Comparison of ENCODE assay signal across 28 cellular contexts in genomic region chr1:187838335-187839293, GRCh38.
A peak's percentile ranks its signal among the peaks of the same experiment; 100 is the strongest.
DNase-seq lines count a peak whose midpoint lies in the region; TF ChIP-seq lines count a peak whose summit lies in the region.
"Had no signal": no experiment of that assay in that cellular context is flagged by ENCODE, and none has a peak within 500 bp of the region (broad histone marks: within the 10 kb centered on the region; RNA-seq: fewer than 3 reads in every experiment).

No MANE protein-coding gene starts in this region.

- no peaks in the 10 kb centered on the region for H3K36me3 ChIP-seq in ovary
- H3K36me3 ChIP-seq: BLaER1, heart right ventricle, lower lobe of right lung, pancreas, thoracic aorta, vagina had no signal

- H3K9me3 ChIP-seq in ovary = no peaks in the 10 kb centered on the region
- H3K9me3 ChIP-seq: body of pancreas, lower lobe of right lung, pancreas, thoracic aorta, vagina had no signal

- TF ChIP-seq POLR2A in ovary (IDR thresholded peaks at IDR 0.05) = no peak

- TF ChIP-seq EP300 in ovary (IDR thresholded peaks at IDR 0.05) = no peak

- DNase-seq in COLO829 (ENCODE audit: low spot score) (peak; percentile 18), NCI-H146 treated with DMSO at 0.1 percent for 48 hours (lab: John Stamatoyannopoulos, UW; ENCODE audit: unreplicated experiment) (peak; percentile 7), epithelial cell of esophagus (ENCODE audit: low read depth) (peak; percentile 9), retina (peak; percentile 25), DMS79 (lab: John Stamatoyannopoulos, UW) (no peak), T-helper 2 cell (no peak), ovary (no peak)
- DNase-seq: activated CD4-positive, alpha-beta T cell treated with anti-CD3 and anti-CD28 coated beads, Interleukin-2, amount 50 U/mL, for 48 hours; activated naive CD4-positive, alpha-beta T cell; activated T-cell treated with anti-CD3 and anti-CD28 coated beads, Interleukin-2, amount 50 U/mL, for 48 hours; Caco-2; dorsolateral prefrontal cortex; GDM1; heart right ventricle; lower lobe of right lung; MV-4-11; NCI-H1436; NCI-H2107; nephron progenitor cell; small intestine; stimulated activated naive CD8-positive, alpha-beta T cell treated with anti-CD3 and anti-CD28 coated beads, Interleukin-15, amount 100 ng/mL, for 72 hours; T-helper 1 cell had no signal

- no peaks in the 10 kb centered on the region for H3K27me3 ChIP-seq in ovary
- H3K27me3 ChIP-seq: BLaER1, body of pancreas, dorsolateral prefrontal cortex, heart right ventricle, pancreas, vagina had no signal

- 58 to 68% (median 68%) methylated on average over 7 of the region's 7 CpGs for WGBS in ovary, 3 donors

- intact Hi-C loops in ovary (cut with DNase I) = no loop called here

- TF ChIP-seq CTCF in epithelial cell of esophagus (IDR thresholded peaks at IDR 0.05; ENCODE audit: insufficient read depth, low read depth, low read length, missing control alignments) = no peak
- no peak for TF ChIP-seq CTCF in ovary (IDR thresholded peaks at IDR 0.05)

- no peak overlapping the region for H3K27ac ChIP-seq in ovary
- H3K27ac ChIP-seq: BLaER1, body of pancreas, dorsolateral prefrontal cortex, lower lobe of right lung, pancreas, RWPE1, thoracic aorta, vagina had no signal

- H3K4me3 ChIP-seq in epithelial cell of esophagus (ENCODE audit: low read length) = no peak overlapping the region
- H3K4me3 ChIP-seq in ovary = no peak overlapping the region
- H3K4me3 ChIP-seq: BLaER1, body of pancreas, dorsolateral prefrontal cortex, heart right ventricle, lower lobe of right lung, pancreas, thoracic aorta, vagina had no signal

- H3K4me1 ChIP-seq in ovary (ENCODE audit: insufficient read depth) = no peaks in the 10 kb centered on the region
- H3K4me1 ChIP-seq: BLaER1, lower lobe of right lung, vagina had no signal

Comparison
In these comparisons a context has a peak if more than half of its experiments do, and no peak if none do; other contexts are left out.
1. DNase-seq: peak in COLO829 (single experiment), NCI-H146 treated with DMSO at 0.1 percent for 48 hours (single experiment), epithelial cell of esophagus (single experiment) and retina (single experiment); none in DMS79 (single experiment), T-helper 2 cell (0 of 5) and ovary (0 of 5).